7 cellular contexts compared by ENCODE assay signal in the genomic region with DNA sequence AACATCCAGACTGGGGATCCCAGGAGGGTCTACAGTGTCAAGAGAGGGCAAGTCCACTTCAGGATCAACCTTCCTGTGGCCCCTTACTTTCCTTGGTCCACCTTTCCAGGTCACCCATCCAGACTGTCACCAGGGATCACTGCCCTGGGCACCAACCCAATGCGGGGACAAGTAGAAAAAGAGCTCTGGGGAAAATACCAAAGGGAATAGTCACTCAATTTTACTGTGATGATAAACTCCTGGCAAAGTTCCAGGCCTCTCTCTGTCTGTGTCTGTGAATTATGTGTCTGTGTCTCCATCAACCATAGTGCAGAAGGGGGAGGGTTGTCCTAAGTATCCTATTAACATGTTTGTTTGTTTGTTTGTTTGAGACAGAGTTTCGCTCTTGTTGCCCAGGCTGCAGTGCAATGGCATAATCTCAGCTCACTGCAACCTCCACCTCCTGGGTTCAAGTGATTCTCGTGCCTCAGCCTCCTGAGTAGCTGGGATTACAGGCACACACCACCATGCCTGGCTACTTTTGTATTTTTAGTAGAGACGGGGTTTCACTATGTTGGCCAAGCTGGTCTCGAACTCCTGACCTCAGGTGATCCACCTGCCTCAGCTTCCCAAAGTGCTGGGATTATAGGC. TPM values are rescaled to one million over a fixed set of nuclear protein-coding genes. Genes with fewer than 3 reads are reported as not detected.
DNase-seq lines count a peak whose midpoint lies in the region; TF ChIP-seq lines count a peak whose summit lies in the region.
"Not testable (repeated sequence)": the region's sequence is repeated elsewhere in the genome, so short reads cannot be mapped to it uniquely, and the experiment has no call there.

No MANE protein-coding gene starts in this region.

- not testable (repeated sequence) for H3K36me3 ChIP-seq in neural progenitor cell

- not testable (repeated sequence) for TF ChIP-seq CTCF in neural progenitor cell (IDR thresholded peaks at IDR 0.05)

- peaks cover 12% of the 10 kb centered on the region for H4K20me1 ChIP-seq in neural progenitor cell (ENCODE audit: low read depth)

- DNase-seq in Daoy (ENCODE audit: low read depth) (peak; percentile 77), HT1080 (ENCODE audit: low read depth) (peak; percentile 78), RKO (ENCODE audit: low spot score) (peak; percentile 79), amniotic epithelial cell (ENCODE audit: low read depth) (peak; percentile 79), dermis microvascular lymphatic vessel endothelial cell (ENCODE audit: low read depth in 2 of 2) (peak; percentile 54 to 71), iris pigment epithelial cell (ENCODE audit: low read depth) (peak; percentile 76)
- not testable (repeated sequence) for DNase-seq in neural progenitor cell (ENCODE audit: low spot score)

- H3K9me3 ChIP-seq in neural progenitor cell (ENCODE audit: low read depth): not testable (repeated sequence)

- peaks cover 12% of the 10 kb centered on the region for H3K4me1 ChIP-seq in neural progenitor cell

- H3K27ac ChIP-seq in neural progenitor cell: not testable (repeated sequence)

- not testable (repeated sequence) for H3K27me3 ChIP-seq in neural progenitor cell

- not testable (repeated sequence) for H3K9ac ChIP-seq in neural progenitor cell

- H3K4me3 Mint-ChIP-seq in neural progenitor cell: peak overlapping the region; percentile 27

- not testable (repeated sequence) for H3F3A ChIP-seq in neural progenitor cell (ENCODE audit: low read depth)

- not testable (repeated sequence) for H3K4me2 ChIP-seq in neural progenitor cell

- H3K36me3 Mint-ChIP-seq in neural progenitor cell: not testable (repeated sequence)

- peak overlapping the region; percentile 37 for H3K27ac Mint-ChIP-seq in neural progenitor cell

- H3K4me1 Mint-ChIP-seq in neural progenitor cell: peaks cover 20% of the 10 kb centered on the region

- not testable (repeated sequence) for H3K9me3 Mint-ChIP-seq in neural progenitor cell

- H3K4me3 ChIP-seq in neural progenitor cell: not testable (repeated sequence)

- not testable (repeated sequence) for H3K27me3 Mint-ChIP-seq in neural progenitor cell (ENCODE audit: insufficient read depth, low read depth)

- peaks cover 19% of the 10 kb centered on the region for H3K79me2 ChIP-seq in neural progenitor cell (ENCODE audit: low read depth)

- H2AFZ ChIP-seq in neural progenitor cell (replicated peaks): not testable (repeated sequence)

RNA-seq across cellular contexts. Expression of a gene that starts 3.0 kb away (rescaled TPM):
- total RNA-seq in Daoy (2014; rRNA removed; shearing (Covaris generic)): 23.4 and 24.5 TPM in 2 replicates
- total RNA-seq in HT1080 (2014; rRNA removed; shearing (Covaris generic)): 43.2 and 59.4 TPM in 2 replicates
- polyA plus RNA-seq in HT1080 (2015; cell fraction: cytosol; rRNA removed): 94.1 and 100 TPM in 2 replicates
- polyA plus RNA-seq in HT1080 (2015; cell fraction: nucleus; rRNA removed): 155 and 172 TPM in 2 replicates
- total RNA-seq in dermis microvascular lymphatic vessel endothelial cell (21.3 and 29.5 TPM in 2 replicates), neural progenitor cell (ENCODE audit: low replicate concordance) (11.4 and 21.3 TPM in 2 replicates)

RNA-seq across cellular contexts. Expression of a gene that starts 8.8 kb away (rescaled TPM):
- 7.4 and 31.1 TPM in 2 replicates for total RNA-seq in Daoy (2014; rRNA removed; shearing (Covaris generic))
- 5.7 and 7.9 TPM in 2 replicates for total RNA-seq in HT1080 (2014; rRNA removed; shearing (Covaris generic))
- polyA plus RNA-seq in HT1080 (2015; cell fraction: cytosol; rRNA removed): 4.6 and 6.9 TPM in 2 replicates
- polyA plus RNA-seq in HT1080 (2015; cell fraction: nucleus; rRNA removed): 16.1 and 18.6 TPM in 2 replicates
- 14.9 and 23.6 TPM in 2 replicates for total RNA-seq in dermis microvascular lymphatic vessel endothelial cell
- 14.3 and 31.9 TPM in 2 replicates for total RNA-seq in neural progenitor cell (ENCODE audit: low replicate concordance)
